Comparison of ENCODE assay signal across 1 cellular context in the genomic region with DNA sequence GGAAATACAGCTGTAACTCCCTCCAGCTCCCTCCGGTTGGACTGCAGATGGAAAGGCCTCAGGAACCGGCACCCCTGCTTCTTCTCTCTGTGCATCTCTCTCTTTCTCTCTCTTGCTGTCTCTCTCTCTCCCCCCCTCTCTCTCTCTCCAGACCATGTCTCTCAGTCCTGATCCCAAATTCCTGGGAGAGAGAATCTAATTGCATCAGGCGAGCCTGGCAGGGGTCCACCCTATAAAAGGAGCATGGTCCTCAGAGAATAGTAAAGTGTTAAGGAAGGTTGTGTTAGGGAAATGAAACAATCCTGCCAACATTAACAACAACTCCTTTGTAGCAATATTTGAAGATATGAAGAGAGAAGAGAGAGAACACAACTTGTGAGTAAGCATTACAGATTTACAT.
TF ChIP-seq lines count a peak whose summit lies in the region.

No MANE protein-coding gene starts in this region.

TF ChIP-seq in H1, 55 proteins besides CTCF, POLR2A, EP300 and RAD21:
- TF ChIP-seq RBBP5 (IDR thresholded peaks at IDR 0.05; ENCODE audit: borderline replicate concordance, low read depth, low read length): no peak
- TF ChIP-seq, protein P1, sequence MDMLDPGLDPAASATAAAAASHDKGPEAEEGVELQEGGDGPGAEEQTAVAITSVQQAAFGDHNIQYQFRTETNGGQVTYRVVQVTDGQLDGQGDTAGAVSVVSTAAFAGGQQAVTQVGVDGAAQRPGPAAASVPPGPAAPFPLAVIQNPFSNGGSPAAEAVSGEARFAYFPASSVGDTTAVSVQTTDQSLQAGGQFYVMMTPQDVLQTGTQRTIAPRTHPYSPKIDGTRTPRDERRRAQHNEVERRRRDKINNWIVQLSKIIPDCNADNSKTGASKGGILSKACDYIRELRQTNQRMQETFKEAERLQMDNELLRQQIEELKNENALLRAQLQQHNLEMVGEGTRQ (IDR thresholded peaks at IDR 0.05; ENCODE audit: low read length): no peak
- no peak for TF ChIP-seq BRCA1 (IDR thresholded peaks at IDR 0.05; ENCODE audit: low read depth, low read length)
- TF ChIP-seq PHF8 (conservative IDR thresholded peaks at IDR 0.05; ENCODE audit: low read depth, low read length): no peak
